In the genomic region with DNA sequence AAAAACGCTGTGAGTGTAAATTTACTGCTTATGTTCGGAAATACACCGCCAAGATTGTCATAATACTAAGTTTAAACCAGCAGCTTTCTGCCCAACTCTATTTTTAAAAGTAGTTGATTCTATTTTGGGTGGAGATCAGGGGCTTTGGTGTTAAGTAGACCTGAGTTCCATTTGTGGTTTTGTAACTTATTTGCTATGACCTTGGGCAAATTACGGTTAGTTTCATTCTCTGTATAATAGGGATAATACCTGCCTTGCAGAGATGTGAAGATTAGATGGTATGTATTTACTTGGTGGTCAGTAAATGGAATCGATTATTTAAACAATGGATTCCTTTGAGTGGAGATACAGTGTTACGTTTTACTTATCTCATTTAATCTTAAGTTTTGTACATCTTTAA, we compare ENCODE assay signal across 1 cellular context.
TF ChIP-seq lines count a peak whose summit lies in the region.

No MANE protein-coding gene starts in this region.

TF ChIP-seq in HCT116, 20 proteins besides CTCF, POLR2A, EP300 and RAD21 (continued from another document):
- TF ChIP-seq, protein P1, sequence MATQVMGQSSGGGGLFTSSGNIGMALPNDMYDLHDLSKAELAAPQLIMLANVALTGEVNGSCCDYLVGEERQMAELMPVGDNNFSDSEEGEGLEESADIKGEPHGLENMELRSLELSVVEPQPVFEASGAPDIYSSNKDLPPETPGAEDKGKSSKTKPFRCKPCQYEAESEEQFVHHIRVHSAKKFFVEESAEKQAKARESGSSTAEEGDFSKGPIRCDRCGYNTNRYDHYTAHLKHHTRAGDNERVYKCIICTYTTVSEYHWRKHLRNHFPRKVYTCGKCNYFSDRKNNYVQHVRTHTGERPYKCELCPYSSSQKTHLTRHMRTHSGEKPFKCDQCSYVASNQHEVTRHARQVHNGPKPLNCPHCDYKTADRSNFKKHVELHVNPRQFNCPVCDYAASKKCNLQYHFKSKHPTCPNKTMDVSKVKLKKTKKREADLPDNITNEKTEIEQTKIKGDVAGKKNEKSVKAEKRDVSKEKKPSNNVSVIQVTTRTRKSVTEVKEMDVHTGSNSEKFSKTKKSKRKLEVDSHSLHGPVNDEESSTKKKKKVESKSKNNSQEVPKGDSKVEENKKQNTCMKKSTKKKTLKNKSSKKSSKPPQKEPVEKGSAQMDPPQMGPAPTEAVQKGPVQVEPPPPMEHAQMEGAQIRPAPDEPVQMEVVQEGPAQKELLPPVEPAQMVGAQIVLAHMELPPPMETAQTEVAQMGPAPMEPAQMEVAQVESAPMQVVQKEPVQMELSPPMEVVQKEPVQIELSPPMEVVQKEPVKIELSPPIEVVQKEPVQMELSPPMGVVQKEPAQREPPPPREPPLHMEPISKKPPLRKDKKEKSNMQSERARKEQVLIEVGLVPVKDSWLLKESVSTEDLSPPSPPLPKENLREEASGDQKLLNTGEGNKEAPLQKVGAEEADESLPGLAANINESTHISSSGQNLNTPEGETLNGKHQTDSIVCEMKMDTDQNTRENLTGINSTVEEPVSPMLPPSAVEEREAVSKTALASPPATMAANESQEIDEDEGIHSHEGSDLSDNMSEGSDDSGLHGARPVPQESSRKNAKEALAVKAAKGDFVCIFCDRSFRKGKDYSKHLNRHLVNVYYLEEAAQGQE (IDR thresholded peaks at IDR 0.05; ENCODE audit: low read depth) = no peak
- no peak for TF ChIP-seq SRF (IDR thresholded peaks at IDR 0.05; ENCODE audit: low read depth)
- no peak for TF ChIP-seq EGR1 (IDR thresholded peaks at IDR 0.05; ENCODE audit: low read depth)
- TF ChIP-seq EZH2phosphoT487 (IDR thresholded peaks at IDR 0.05; ENCODE audit: borderline replicate concordance) = no peak
